10 cellular contexts compared by ENCODE assay signal in the genomic region with DNA sequence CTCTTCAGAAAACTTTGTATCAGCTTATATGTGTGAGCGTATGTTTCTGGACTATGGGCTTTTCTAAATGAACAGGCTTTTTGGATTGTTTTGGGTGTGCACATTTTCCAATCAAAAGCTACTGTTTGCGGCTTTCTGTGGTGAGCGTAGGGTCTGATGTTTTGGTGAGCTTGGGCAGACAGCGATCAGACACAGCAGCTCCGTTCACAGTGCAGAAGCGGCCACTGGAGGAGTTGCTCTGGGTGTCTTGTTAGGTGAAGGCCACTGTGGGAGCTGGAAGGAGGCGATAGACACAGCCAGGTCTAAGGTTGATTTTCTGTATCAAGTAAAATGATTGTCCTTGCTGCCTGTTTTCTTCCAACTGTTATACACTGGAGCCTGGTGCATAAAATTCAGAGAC. TPM values are rescaled to one million over a fixed set of nuclear protein-coding genes. Genes with fewer than 3 reads are reported as not detected.
DNase-seq lines count a peak whose midpoint lies in the region; ATAC-seq, FAIRE-seq and TF ChIP-seq lines count a peak whose summit lies in the region.
"Had no signal": no experiment of that assay in that cellular context is flagged by ENCODE, and none has a peak within 500 bp of the region (broad histone marks: within the 10 kb centered on the region; RNA-seq: fewer than 3 reads in every experiment).

No MANE protein-coding gene starts in this region.

- no peak overlapping the region for H3K18ac ChIP-seq in mesenchymal stem cell (ENCODE audit: low read depth in 1 of 2, low read length in 2 of 2)

- H3K4ac ChIP-seq in mesenchymal stem cell (ENCODE audit: low read depth in 1 of 2, low read length in 2 of 2), result no peak overlapping the region

- no peaks in the 10 kb centered on the region for H3K27me3 Mint-ChIP-seq in activated T-cell treated with anti-CD3 and anti-CD28 coated beads, Interleukin-2, amount 50 U/mL, for 4 hours (ENCODE audit: low read depth)
- no peaks in the 10 kb centered on the region for H3K27me3 Mint-ChIP-seq in astrocyte (ENCODE audit: low read depth, unreplicated experiment)

- 92% methylated on average over 7 of the region's 7 CpGs for WGBS in mesenchymal stem cell
- 73% methylated on average over 7 of the region's 7 CpGs for WGBS in suprapubic skin

- ATAC-seq in activated T-cell treated with anti-CD3 and anti-CD28 coated beads, Interleukin-2, amount 50 U/mL, for 4 hours, result no peak

- no peak overlapping the region for H4K8ac ChIP-seq in mesenchymal stem cell (ENCODE audit: low read length)

- peak overlapping the region; percentile 31 for H3K27ac ChIP-seq in astrocyte (ENCODE audit: low read depth, low read length)
- H3K27ac ChIP-seq in mesenchymal stem cell (ENCODE audit: low read length, poor library complexity, severe bottlenecking), result peak overlapping the region; percentile 49
- peak overlapping the region; percentile 72 for H3K27ac ChIP-seq in suprapubic skin

- H2AFZ ChIP-seq in astrocyte (ENCODE audit: low read depth, low read length), result no peak overlapping the region
- no peak overlapping the region for H2AFZ ChIP-seq in mesenchymal stem cell (ENCODE audit: low read depth, low read length)

- H3K79me2 ChIP-seq in astrocyte (ENCODE audit: insufficient read depth, low read length), result peaks cover 100% of the 10 kb centered on the region

- H3K9me3 Mint-ChIP-seq in activated T-cell treated with anti-CD3 and anti-CD28 coated beads, Interleukin-2, amount 50 U/mL, for 4 hours, result no peaks in the 10 kb centered on the region
- H3K9me3 Mint-ChIP-seq in astrocyte (ENCODE audit: unreplicated experiment), result no peaks in the 10 kb centered on the region

- H2BK120ac ChIP-seq in mesenchymal stem cell (ENCODE audit: low read depth, low read length), result no peak overlapping the region

- TF ChIP-seq POLR2A in suprapubic skin (IDR thresholded peaks at IDR 0.05), result no peak

- no peak overlapping the region for H2BK15ac ChIP-seq in mesenchymal stem cell (ENCODE audit: low read depth, poor library complexity, severe bottlenecking)

- no peak overlapping the region for H2AK5ac ChIP-seq in mesenchymal stem cell (ENCODE audit: low read length, severe bottlenecking)

- TF ChIP-seq EP300 in suprapubic skin (IDR thresholded peaks at IDR 0.05), result no peak

- H4K91ac ChIP-seq in mesenchymal stem cell (ENCODE audit: low read length), result no peak overlapping the region

- no peak for FAIRE-seq in astrocyte (lab: Jason Lieb, UNC)

- H2BK12ac ChIP-seq in mesenchymal stem cell (ENCODE audit: low read length in 2 of 2), result no peak overlapping the region

- peaks cover 68% of the 10 kb centered on the region for H3K4me1 ChIP-seq in astrocyte (ENCODE audit: insufficient read depth, low read length)
- H3K4me1 ChIP-seq in mesenchymal stem cell (ENCODE audit: control insufficient read depth, insufficient read depth, low read depth, low read length), result peaks cover 52% of the 10 kb centered on the region
- H3K4me1 ChIP-seq in suprapubic skin, result peaks cover 94% of the 10 kb centered on the region

- H4K20me1 ChIP-seq in astrocyte (ENCODE audit: insufficient read depth, low read length), result peaks cover 97% of the 10 kb centered on the region

- no peak for DNase-seq in activated T-cell treated with anti-CD3 and anti-CD28 coated beads, Interleukin-2, amount 50 U/mL, for 4 hours
- no peak for DNase-seq in activated T-cell treated with anti-CD3 and anti-CD28 coated beads, Interleukin-2, amount 50 U/mL, for 48 hours
- DNase-seq in astrocyte (ENCODE audit: low read depth) (no peak), mesenchymal stem cell (no peak), suprapubic skin (ENCODE audit: low spot score in 2 of 2) (no peak), DMS114 treated with DMSO at 0.1 percent for 48 hours (lab: John Stamatoyannopoulos, UW; ENCODE audit: unreplicated experiment) (no peak), GM03348 (ENCODE audit: low spot score) (no peak), DMS 273 treated with DMSO at 0.1 percent for 48 hours (lab: John Stamatoyannopoulos, UW) (no peak)
- DNase-seq: activated CD4-positive, alpha-beta T cell treated with anti-CD3 and anti-CD28 coated beads, Interleukin-2, amount 50 U/mL, for 1 hour; lower lobe of right lung had no signal

- H3K27me3 ChIP-seq in astrocyte (ENCODE audit: insufficient read depth, low read length) (no peaks in the 10 kb centered on the region), mesenchymal stem cell (ENCODE audit: control insufficient read depth in 1 of 2, insufficient read depth in 1 of 2, low read length in 2 of 2) (no peaks in the 10 kb centered on the region), suprapubic skin (no peaks in the 10 kb centered on the region)

- peak overlapping the region; percentile 35 for H3K9ac ChIP-seq in astrocyte (ENCODE audit: low read length)
- H3K9ac ChIP-seq in mesenchymal stem cell (ENCODE audit: low read length), result peak overlapping the region; percentile 31

- H3K36me3 Mint-ChIP-seq in activated T-cell treated with anti-CD3 and anti-CD28 coated beads, Interleukin-2, amount 50 U/mL, for 4 hours (ENCODE audit: insufficient read depth), result peaks cover 4% of the 10 kb centered on the region
- no peaks in the 10 kb centered on the region for H3K36me3 Mint-ChIP-seq in astrocyte (ENCODE audit: low read depth, unreplicated experiment)

- no peak for TF ChIP-seq CTCF in astrocyte (IDR thresholded peaks at IDR 0.05; ENCODE audit: insufficient read depth, low read depth, low read length)
- no peak for TF ChIP-seq CTCF in suprapubic skin (IDR thresholded peaks at IDR 0.05)

- H3K23ac ChIP-seq in mesenchymal stem cell (ENCODE audit: low read length in 2 of 2), result no peak overlapping the region

- no peak overlapping the region for H3K14ac ChIP-seq in mesenchymal stem cell (ENCODE audit: low read length in 2 of 2)

- H3K27ac Mint-ChIP-seq in astrocyte (ENCODE audit: unreplicated experiment), result peak overlapping the region; percentile 84

- peak overlapping the region; percentile 37 for H3K4me3 Mint-ChIP-seq in activated T-cell treated with anti-CD3 and anti-CD28 coated beads, Interleukin-2, amount 50 U/mL, for 4 hours
- peak overlapping the region; percentile 41 for H3K4me3 Mint-ChIP-seq in astrocyte (ENCODE audit: unreplicated experiment)

- H3K9me3 ChIP-seq in astrocyte (ENCODE audit: insufficient read depth, low read depth, low read length), result no peaks in the 10 kb centered on the region
- no peaks in the 10 kb centered on the region for H3K9me3 ChIP-seq in mesenchymal stem cell (ENCODE audit: control insufficient read depth, low read length)
- H3K9me3 ChIP-seq in suprapubic skin, result no peaks in the 10 kb centered on the region
- H3K9me3 ChIP-seq: lower lobe of right lung had no signal

- H3K4me2 ChIP-seq in astrocyte (ENCODE audit: low read length), result peak overlapping the region; percentile 79
- no peak overlapping the region for H3K4me2 ChIP-seq in mesenchymal stem cell (ENCODE audit: low read length, poor library complexity, severe bottlenecking)

- H3K36me3 ChIP-seq in astrocyte (ENCODE audit: insufficient read depth, low read length), result no peaks in the 10 kb centered on the region
- H3K36me3 ChIP-seq in mesenchymal stem cell (ENCODE audit: control insufficient read depth in 1 of 2, insufficient read depth in 2 of 2, low read depth in 1 of 2, low read length in 2 of 2), result no peaks in the 10 kb centered on the region
- no peaks in the 10 kb centered on the region for H3K36me3 ChIP-seq in suprapubic skin
- H3K36me3 ChIP-seq: lower lobe of right lung had no signal

- H2BK5ac ChIP-seq in mesenchymal stem cell (ENCODE audit: low read depth, low read length, poor library complexity, severe bottlenecking), result peak overlapping the region; percentile 1

- H3K4me3 ChIP-seq in astrocyte (ENCODE audit: insufficient read depth, low read depth, low read length), result peak overlapping the region; percentile 2
- peak overlapping the region in 1 of 2 experiments; percentile 71 for H3K4me3 ChIP-seq in mesenchymal stem cell (ENCODE audit: insufficient read depth in 1 of 2, low read depth in 1 of 2, low read length in 2 of 2)
- no peak overlapping the region for H3K4me3 ChIP-seq in suprapubic skin
- H3K4me3 ChIP-seq: lower lobe of right lung had no signal

- H3K4me1 Mint-ChIP-seq in activated T-cell treated with anti-CD3 and anti-CD28 coated beads, Interleukin-2, amount 50 U/mL, for 4 hours (ENCODE audit: low read depth), result peaks cover 90% of the 10 kb centered on the region
- peaks cover 77% of the 10 kb centered on the region for H3K4me1 Mint-ChIP-seq in astrocyte (ENCODE audit: low read depth, unreplicated experiment)

- H3K79me1 ChIP-seq in mesenchymal stem cell (replicated peaks; ENCODE audit: low read length, poor library complexity, severe bottlenecking), result no peaks in the 10 kb centered on the region

RNA-seq across cellular contexts. Expression of gene PRRC2B, which starts 11.1 kb away (rescaled TPM):
- total RNA-seq in activated T-cell treated with anti-CD3 and anti-CD28 coated beads, Interleukin-2, amount 50 U/mL, for 4 hours, result 100 to 1,000 TPM in 1 of 3 donors, 10 to 100 TPM in 2; 89.7 to 102 (median 92.2) TPM
- total RNA-seq in astrocyte, result 260 and 292 TPM in 2 replicates
- 55.8 TPM for polyA plus RNA-seq in mesenchymal stem cell (2013, experiment 1 of 2)
- polyA plus RNA-seq in mesenchymal stem cell (2013, experiment 2 of 2), result 53.6 TPM
- 100 to 1,000 TPM; 153 to 286 (median 240) TPM for total RNA-seq in suprapubic skin
